12 cellular contexts compared by ENCODE assay signal in genomic region chr13:102395939-102396338, GRCh38. TPM values are rescaled to one million over a fixed set of nuclear protein-coding genes. Genes with fewer than 3 reads are reported as not detected.
DNase-seq lines count a peak whose midpoint lies in the region; ATAC-seq and TF ChIP-seq lines count a peak whose summit lies in the region.
"Had no signal": no experiment of that assay in that cellular context is flagged by ENCODE, and none has a peak within 500 bp of the region (broad histone marks: within the 10 kb centered on the region; RNA-seq: fewer than 3 reads in every experiment).

No MANE protein-coding gene starts in this region.

- ATAC-seq in activated T-cell treated with anti-CD3 and anti-CD28 coated beads, Interleukin-2, amount 50 U/mL, for 4 hours = no peak
- ATAC-seq in CD8-positive, alpha-beta T cell = no peak
- ATAC-seq: Panc1 had no signal

- no peak for TF ChIP-seq CTCF in CD8-positive, alpha-beta T cell (IDR thresholded peaks at IDR 0.05)
- TF ChIP-seq CTCF in nephron progenitor cell (IDR thresholded peaks at IDR 0.05) = no peak

- peak overlapping the region; percentile 6 for H3K4me3 Mint-ChIP-seq in activated T-cell treated with anti-CD3 and anti-CD28 coated beads, Interleukin-2, amount 50 U/mL, for 4 hours
- peak overlapping the region; percentile 26 for H3K4me3 Mint-ChIP-seq in CD8-positive, alpha-beta T cell
- H3K4me3 Mint-ChIP-seq in activated T-helper 1 cell treated with anti-CD3 and anti-CD28 coated beads, Interleukin-12 subunit alpha, Interleukin-12 subunit beta, Interleukin-2, Interleukin-4 antibody, amounts not matched to agents 30 ng/mL and 10 ng/mL and 1 ng/mL, durations not matched to agents 14 hours and 24 hours and 36 hours = peak overlapping the region; percentile 87
- H3K4me3 Mint-ChIP-seq in nephron progenitor cell = peak overlapping the region; percentile 37

- no peaks in the 10 kb centered on the region for H3K36me3 ChIP-seq in CD8-positive, alpha-beta T cell (ENCODE audit: insufficient read depth, low read length)

- H3K4me1 ChIP-seq in CD8-positive, alpha-beta T cell (ENCODE audit: insufficient read depth, low read length) = peaks cover 30% of the 10 kb centered on the region

- POLR2A ChIA-PET in CD8-positive, alpha-beta T cell (lab: Charles Lee) = no interaction called here

- peaks cover 26% of the 10 kb centered on the region for H3K27me3 Mint-ChIP-seq in activated T-cell treated with anti-CD3 and anti-CD28 coated beads, Interleukin-2, amount 50 U/mL, for 4 hours (ENCODE audit: low read depth)
- peaks cover 21% of the 10 kb centered on the region for H3K27me3 Mint-ChIP-seq in CD8-positive, alpha-beta T cell (ENCODE audit: low read depth)
- H3K27me3 Mint-ChIP-seq in activated T-helper 1 cell treated with anti-CD3 and anti-CD28 coated beads, Interleukin-12 subunit alpha, Interleukin-12 subunit beta, Interleukin-2, Interleukin-4 antibody, amounts not matched to agents 30 ng/mL and 10 ng/mL and 1 ng/mL, durations not matched to agents 14 hours and 24 hours and 36 hours (ENCODE audit: insufficient read depth) = peaks cover 27% of the 10 kb centered on the region
- peaks cover 72% of the 10 kb centered on the region for H3K27me3 Mint-ChIP-seq in nephron progenitor cell (ENCODE audit: low read depth, poor library complexity)

- no peaks in the 10 kb centered on the region for H3K36me3 Mint-ChIP-seq in activated T-cell treated with anti-CD3 and anti-CD28 coated beads, Interleukin-2, amount 50 U/mL, for 4 hours (ENCODE audit: insufficient read depth)
- H3K36me3 Mint-ChIP-seq in CD8-positive, alpha-beta T cell = no peaks in the 10 kb centered on the region
- peaks cover 5% of the 10 kb centered on the region for H3K36me3 Mint-ChIP-seq in activated T-helper 1 cell treated with anti-CD3 and anti-CD28 coated beads, Interleukin-12 subunit alpha, Interleukin-12 subunit beta, Interleukin-2, Interleukin-4 antibody, amounts not matched to agents 30 ng/mL and 10 ng/mL and 1 ng/mL, durations not matched to agents 14 hours and 24 hours and 36 hours (ENCODE audit: low read depth)
- H3K36me3 Mint-ChIP-seq in nephron progenitor cell (ENCODE audit: low read depth) = peaks cover 7% of the 10 kb centered on the region

- no peaks in the 10 kb centered on the region for H3K9me3 Mint-ChIP-seq in activated T-cell treated with anti-CD3 and anti-CD28 coated beads, Interleukin-2, amount 50 U/mL, for 4 hours
- no peaks in the 10 kb centered on the region for H3K9me3 Mint-ChIP-seq in CD8-positive, alpha-beta T cell
- peaks cover 4% of the 10 kb centered on the region for H3K9me3 Mint-ChIP-seq in activated T-helper 1 cell treated with anti-CD3 and anti-CD28 coated beads, Interleukin-12 subunit alpha, Interleukin-12 subunit beta, Interleukin-2, Interleukin-4 antibody, amounts not matched to agents 30 ng/mL and 10 ng/mL and 1 ng/mL, durations not matched to agents 14 hours and 24 hours and 36 hours
- H3K9me3 Mint-ChIP-seq in nephron progenitor cell = peaks cover 11% of the 10 kb centered on the region

- H3K4me1 Mint-ChIP-seq in activated T-cell treated with anti-CD3 and anti-CD28 coated beads, Interleukin-2, amount 50 U/mL, for 4 hours (ENCODE audit: low read depth) = peaks cover 33% of the 10 kb centered on the region
- peaks cover 19% of the 10 kb centered on the region for H3K4me1 Mint-ChIP-seq in CD8-positive, alpha-beta T cell (ENCODE audit: low read depth)
- peaks cover 39% of the 10 kb centered on the region for H3K4me1 Mint-ChIP-seq in activated T-helper 1 cell treated with anti-CD3 and anti-CD28 coated beads, Interleukin-12 subunit alpha, Interleukin-12 subunit beta, Interleukin-2, Interleukin-4 antibody, amounts not matched to agents 30 ng/mL and 10 ng/mL and 1 ng/mL, durations not matched to agents 14 hours and 24 hours and 36 hours (ENCODE audit: low read depth)
- H3K4me1 Mint-ChIP-seq in nephron progenitor cell = peaks cover 30% of the 10 kb centered on the region

- no peak overlapping the region for H3K27ac Mint-ChIP-seq in CD8-positive, alpha-beta T cell
- peak overlapping the region; percentile 52 for H3K27ac Mint-ChIP-seq in activated T-helper 1 cell treated with anti-CD3 and anti-CD28 coated beads, Interleukin-12 subunit alpha, Interleukin-12 subunit beta, Interleukin-2, Interleukin-4 antibody, amounts not matched to agents 30 ng/mL and 10 ng/mL and 1 ng/mL, durations not matched to agents 14 hours and 24 hours and 36 hours
- H3K27ac Mint-ChIP-seq in nephron progenitor cell = no peak overlapping the region

- intact Hi-C loops in CD8-positive, alpha-beta T cell (cut with DNase I, micrococcal nuclease) = loop anchor here (2.0 to 10.0 kb wide), 4 partner anchors 377 to 1721 kb away; partner anchors contain the start of genes ERCC5 (in 1 of the 2), TEX30 (in 1 of the 2) and TMTC4 (in 1 of the 2)
- intact Hi-C loops in activated T-helper 1 cell treated with anti-CD3 and anti-CD28 coated beads, Interleukin-12 subunit alpha, Interleukin-12 subunit beta, Interleukin-2, Interleukin-4 antibody, amounts not matched to agents 30 ng/mL and 10 ng/mL and 1 ng/mL, durations not matched to agents 14 hours and 24 hours and 36 hours (cut with micrococcal nuclease) = loop anchor here (2.0 to 10.0 kb wide), 7 partner anchors 61 to 1839 kb away; partner anchors contain the start of genes GGACT, TEX30 and TMTC4

- H3K27ac ChIP-seq in CD8-positive, alpha-beta T cell (ENCODE audit: low read depth, low read length) = no peak overlapping the region

- CTCF ChIA-PET in CD8-positive, alpha-beta T cell (lab: Charles Lee) = no interaction called here

- no peak for DNase-seq in activated T-cell treated with anti-CD3 and anti-CD28 coated beads, Interleukin-2, amount 50 U/mL, for 4 hours
- no peak for DNase-seq in activated T-cell treated with anti-CD3 and anti-CD28 coated beads, Interleukin-2, amount 50 U/mL, for 48 hours
- DNase-seq in CD8-positive, alpha-beta T cell = no peak
- DNase-seq in activated T-helper 1 cell treated with anti-CD3 and anti-CD28 coated beads, Interleukin-12 subunit alpha, Interleukin-12 subunit beta, Interleukin-2, Interleukin-4 antibody, amounts not matched to agents 30 ng/mL and 10 ng/mL and 1 ng/mL, durations not matched to agents 14 hours and 24 hours and 36 hours (ENCODE audit: low spot score) = no peak
- DNase-seq in nephron progenitor cell (no peak), AG08395 (ENCODE audit: low spot score) (no peak), NCI-H146 treated with DMSO at 0.1 percent for 48 hours (lab: John Stamatoyannopoulos, UW; ENCODE audit: unreplicated experiment) (no peak)
- DNase-seq: GOT3, NCI-H1417, NCI-H2029 had no signal

- H3K27me3 ChIP-seq in CD8-positive, alpha-beta T cell (ENCODE audit: insufficient read depth, low read length) = peaks cover 9% of the 10 kb centered on the region

- no peaks in the 10 kb centered on the region for H3K9me3 ChIP-seq in CD8-positive, alpha-beta T cell (ENCODE audit: low read length)

- H3K4me3 ChIP-seq in CD8-positive, alpha-beta T cell (ENCODE audit: low read depth, low read length) = no peak overlapping the region

RNA-seq across cellular contexts. Expression of gene FGF14, which starts 5.9 kb away (rescaled TPM):
- total RNA-seq in activated T-cell treated with anti-CD3 and anti-CD28 coated beads, Interleukin-2, amount 50 U/mL, for 4 hours = not detected
- not detected for total RNA-seq in CD8-positive, alpha-beta T cell
- total RNA-seq in activated T-helper 1 cell treated with anti-CD3 and anti-CD28 coated beads, Interleukin-12 subunit alpha, Interleukin-12 subunit beta, Interleukin-2, Interleukin-4 antibody, amounts not matched to agents 30 ng/mL and 10 ng/mL and 1 ng/mL, durations not matched to agents 14 hours and 24 hours and 36 hours = not detected in 2 replicates
- total RNA-seq: HT1080 had no signal

Comparison
In these comparisons a context has a peak if more than half of its experiments do, and no peak if none do; other contexts are left out.
1. H3K4me3 Mint-ChIP-seq: peak in every context shown above with its lines; median percentile 87 in activated T-helper 1 cell treated with anti-CD3 and anti-CD28 coated beads, Interleukin-12 subunit alpha, Interleukin-12 subunit beta, Interleukin-2, Interleukin-4 antibody, amounts not matched to agents 30 ng/mL and 10 ng/mL and 1 ng/mL, durations not matched to agents 14 hours and 24 hours and 36 hours; 37 in nephron progenitor cell; 26 in CD8-positive, alpha-beta T cell; 6 in activated T-cell treated with anti-CD3 and anti-CD28 coated beads, Interleukin-2, amount 50 U/mL, for 4 hours.